23 cellular contexts compared by ENCODE assay signal in the genomic region with DNA sequence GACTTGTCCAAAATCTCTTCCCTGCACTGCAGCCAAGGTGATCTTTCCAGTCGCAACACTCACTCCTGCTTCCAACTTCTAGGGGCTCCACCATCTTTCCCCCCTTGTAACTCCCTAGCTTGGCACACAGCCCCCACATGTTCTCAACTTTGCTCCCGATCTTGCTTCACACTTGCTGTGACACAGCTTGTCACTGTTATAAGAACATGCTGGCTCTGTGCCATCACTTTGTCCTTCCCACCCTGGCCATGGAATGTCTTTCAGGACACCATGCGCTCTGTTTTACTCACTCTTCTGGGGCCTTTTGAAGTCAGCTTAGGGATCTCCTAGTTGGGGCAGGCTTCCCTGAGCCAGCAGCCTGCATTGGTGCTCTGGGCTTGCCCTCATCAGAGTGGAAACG. TPM values are rescaled to one million over a fixed set of nuclear protein-coding genes. Genes with fewer than 3 reads are reported as not detected.
DNase-seq lines count a peak whose midpoint lies in the region; ATAC-seq and TF ChIP-seq lines count a peak whose summit lies in the region.
"Had no signal": no experiment of that assay in that cellular context is flagged by ENCODE, and none has a peak within 500 bp of the region (broad histone marks: within the 10 kb centered on the region; RNA-seq: fewer than 3 reads in every experiment).

No MANE protein-coding gene starts in this region.

- intact Hi-C loops in CD4-positive, alpha-beta T cell (cut with DNase I, micrococcal nuclease), result loop anchor here in 1 of 2 experiments (5.0 kb wide), 3 partner anchors 504 to 1436 kb away; a partner anchor contains a TSS
- intact Hi-C loops in left ventricle myocardium superior (cut with micrococcal nuclease) (no loop called here), dorsolateral prefrontal cortex (cut with DNase I) (no loop called here)

- no peak for DNase-seq in CD4-positive, alpha-beta T cell
- DNase-seq in T-helper 17 cell (no peak), left ventricle myocardium superior (no peak), dorsolateral prefrontal cortex (no peak), NCI-H2227 (lab: John Stamatoyannopoulos, UW; ENCODE audit: unreplicated experiment) (no peak)
- no peak for DNase-seq in activated CD8-positive, alpha-beta T cell treated with anti-CD3 and anti-CD28 coated beads, Interleukin-2, amount 10 ng/mL, durations not matched to agents 7 days and 5 days
- DNase-seq: ACHN; activated CD4-positive, alpha-beta T cell treated with anti-CD3 and anti-CD28 coated beads for 36 hours; activated naive CD4-positive, alpha-beta T cell treated with Interleukin-2 at 50 U/mL for 16 hours; activated T-cell treated with anti-CD3 and anti-CD28 coated beads, Interleukin-2, amount 50 U/mL, for 1 hour; amniotic stem cell; colonic mucosa; effector memory CD4-positive, alpha-beta T cell; naive B cell; NCI-H1436; NCI-H446; NCI-H774; pancreas; spleen; tibial artery had no signal

- ATAC-seq in CD4-positive, alpha-beta T cell (ENCODE audit: poor library complexity), result no peak
- no peak for ATAC-seq in T-helper 17 cell
- peak; percentile 4 for ATAC-seq in left ventricle myocardium superior
- ATAC-seq in activated CD8-positive, alpha-beta T cell treated with anti-CD3 and anti-CD28 coated beads, Interleukin-2, amount 10 ng/mL, durations not matched to agents 7 days and 5 days, result no peak
- ATAC-seq: activated CD4-positive, alpha-beta T cell treated with anti-CD3 and anti-CD28 coated beads for 36 hours; pancreas had no signal

- H3K9me3 Mint-ChIP-seq in CD4-positive, alpha-beta T cell, result no peaks in the 10 kb centered on the region
- H3K9me3 Mint-ChIP-seq in nephron, result peaks cover 27% of the 10 kb centered on the region
- H3K9me3 Mint-ChIP-seq in activated CD8-positive, alpha-beta T cell treated with anti-CD3 and anti-CD28 coated beads, Interleukin-2, amount 10 ng/mL, durations not matched to agents 7 days and 5 days (ENCODE audit: insufficient read depth), result no peaks in the 10 kb centered on the region

- no peak overlapping the region for H3K27ac ChIP-seq in CD4-positive, alpha-beta T cell (ENCODE audit: low read depth, low read length)
- no peak overlapping the region for H3K27ac ChIP-seq in dorsolateral prefrontal cortex
- H3K27ac ChIP-seq: BLaER1, colonic mucosa, pancreas, SK-N-MC, spleen, tibial artery had no signal

- H3K36me3 Mint-ChIP-seq in CD4-positive, alpha-beta T cell (ENCODE audit: low read depth), result peaks cover 16% of the 10 kb centered on the region
- H3K36me3 Mint-ChIP-seq in T-helper 17 cell (ENCODE audit: low read depth), result peaks cover 2% of the 10 kb centered on the region
- H3K36me3 Mint-ChIP-seq in nephron (ENCODE audit: low read depth), result peaks cover 52% of the 10 kb centered on the region
- H3K36me3 Mint-ChIP-seq in activated CD8-positive, alpha-beta T cell treated with anti-CD3 and anti-CD28 coated beads, Interleukin-2, amount 10 ng/mL, durations not matched to agents 7 days and 5 days (ENCODE audit: low read depth), result peaks cover 15% of the 10 kb centered on the region
- H3K36me3 Mint-ChIP-seq: naive B cell had no signal

- H3K27me3 Mint-ChIP-seq in CD4-positive, alpha-beta T cell, result no peaks in the 10 kb centered on the region
- H3K27me3 Mint-ChIP-seq in T-helper 17 cell (no peaks in the 10 kb centered on the region), nephron (ENCODE audit: low read depth) (no peaks in the 10 kb centered on the region)
- no peaks in the 10 kb centered on the region for H3K27me3 Mint-ChIP-seq in activated CD8-positive, alpha-beta T cell treated with anti-CD3 and anti-CD28 coated beads, Interleukin-2, amount 10 ng/mL, durations not matched to agents 7 days and 5 days (ENCODE audit: low read depth)
- H3K27me3 Mint-ChIP-seq: activated CD4-positive, alpha-beta T cell treated with anti-CD3 and anti-CD28 coated beads for 36 hours; naive B cell had no signal

- no peaks in the 10 kb centered on the region for H3K9me3 ChIP-seq in CD4-positive, alpha-beta T cell (ENCODE audit: control insufficient read depth, low read length)
- no peaks in the 10 kb centered on the region for H3K9me3 ChIP-seq in T-helper 17 cell (ENCODE audit: control insufficient read depth, low read length, poor library complexity, severe bottlenecking)
- H3K9me3 ChIP-seq: colonic mucosa, pancreas, tibial artery had no signal

- no peak overlapping the region for H3K27ac Mint-ChIP-seq in CD4-positive, alpha-beta T cell
- H3K27ac Mint-ChIP-seq in T-helper 17 cell (peak overlapping the region; percentile 66), nephron (peak overlapping the region in 1 of 3 experiments; percentile 13)
- H3K27ac Mint-ChIP-seq in activated CD8-positive, alpha-beta T cell treated with anti-CD3 and anti-CD28 coated beads, Interleukin-2, amount 10 ng/mL, durations not matched to agents 7 days and 5 days, result no peak overlapping the region
- H3K27ac Mint-ChIP-seq: activated CD4-positive, alpha-beta T cell treated with anti-CD3 and anti-CD28 coated beads for 36 hours had no signal

- H3K4me3 ChIP-seq in dorsolateral prefrontal cortex, result no peak overlapping the region
- H3K4me3 ChIP-seq: BLaER1, colonic mucosa, pancreas, SK-N-MC, spleen, tibial artery had no signal

- POLR2A ChIA-PET in CD4-positive, alpha-beta T cell (lab: Charles Lee), result no interaction called here
- POLR2A ChIA-PET in activated CD8-positive, alpha-beta T cell treated with anti-CD3 and anti-CD28 coated beads, Interleukin-2, amount 10 ng/mL, durations not matched to agents 7 days and 5 days (lab: Charles Lee), result no interaction called here

- CTCF ChIA-PET in CD4-positive, alpha-beta T cell (lab: Charles Lee), result interaction anchor here (1.2 kb wide), 1 partner anchor 20 kb away, joined by 3 read pairs; no protein-coding TSS in a partner anchor
- CTCF ChIA-PET in activated CD8-positive, alpha-beta T cell treated with anti-CD3 and anti-CD28 coated beads, Interleukin-2, amount 10 ng/mL, durations not matched to agents 7 days and 5 days (lab: Charles Lee), result interaction anchor here (1.3 kb wide), 1 partner anchor 13 kb away, joined by 4 read pairs; no protein-coding TSS in a partner anchor

- H3K4me1 Mint-ChIP-seq in CD4-positive, alpha-beta T cell (ENCODE audit: low read depth), result peaks cover 36% of the 10 kb centered on the region
- H3K4me1 Mint-ChIP-seq in T-helper 17 cell (peaks cover 15% of the 10 kb centered on the region), nephron (peaks cover 17% of the 10 kb centered on the region)
- H3K4me1 Mint-ChIP-seq in activated CD8-positive, alpha-beta T cell treated with anti-CD3 and anti-CD28 coated beads, Interleukin-2, amount 10 ng/mL, durations not matched to agents 7 days and 5 days (ENCODE audit: low read depth), result peaks cover 19% of the 10 kb centered on the region

- no peaks in the 10 kb centered on the region for H3K27me3 ChIP-seq in CD4-positive, alpha-beta T cell (ENCODE audit: control insufficient read depth, insufficient read depth, low read length)
- peaks cover 0 to 34% (median 0%) of the 10 kb centered on the region in 45 donors for H3K27me3 ChIP-seq in dorsolateral prefrontal cortex
- H3K27me3 ChIP-seq: colonic mucosa, pancreas, spleen, tibial artery had no signal

- H3K4me3 Mint-ChIP-seq in CD4-positive, alpha-beta T cell, result peak overlapping the region; percentile 62
- H3K4me3 Mint-ChIP-seq in T-helper 17 cell (no peak overlapping the region), nephron (peak overlapping the region; percentile 45 to 62 (median 46))
- no peak overlapping the region for H3K4me3 Mint-ChIP-seq in activated CD8-positive, alpha-beta T cell treated with anti-CD3 and anti-CD28 coated beads, Interleukin-2, amount 10 ng/mL, durations not matched to agents 7 days and 5 days

- no peak for TF ChIP-seq CTCF in CD4-positive, alpha-beta T cell (IDR thresholded peaks at IDR 0.05)
- TF ChIP-seq CTCF in nephron (IDR thresholded peaks at IDR 0.05; ENCODE audit: unreplicated experiment in 3 of 3), result no peak
- TF ChIP-seq CTCF in dorsolateral prefrontal cortex (IDR thresholded peaks at IDR 0.05 in 54 of 56, conservative IDR thresholded peaks at IDR 0.05 in 2 of 56; ENCODE audit: low read depth in 1 of 56, partially characterized antibody in 56 of 56), result no peak

RNA-seq across cellular contexts. Expression of a gene that starts 2.5 kb away (rescaled TPM):
- total RNA-seq in CD4-positive, alpha-beta T cell, result 1 to 10 TPM; 2.7 to 2.9 TPM
- total RNA-seq in T-helper 17 cell, result 1 to 10 TPM; 4.3 to 5.3 TPM
- total RNA-seq in left ventricle myocardium superior, result 26.7 TPM
- total RNA-seq in dorsolateral prefrontal cortex, result 10 to 100 TPM in 119 of 120 experiments, 1 to 10 TPM in 1; 6.2 to 24.5 (median 15.9) TPM
- total RNA-seq in activated CD8-positive, alpha-beta T cell treated with anti-CD3 and anti-CD28 coated beads, Interleukin-2, amount 10 ng/mL, durations not matched to agents 7 days and 5 days, result 10 to 100 TPM; 14.2 to 15.5 TPM

RNA-seq across cellular contexts. Expression of a gene that starts 2.8 kb away (rescaled TPM):
- total RNA-seq in CD4-positive, alpha-beta T cell, result 1 to 10 TPM; 4.0 to 5.1 TPM
- 1 to 10 TPM; 7.5 to 9.4 TPM for total RNA-seq in T-helper 17 cell
- total RNA-seq in left ventricle myocardium superior, result 27.9 TPM
- 10 to 100 TPM; 19.4 to 43.5 (median 31.8) TPM for total RNA-seq in dorsolateral prefrontal cortex
- 10 to 100 TPM; 11.1 to 11.6 TPM for total RNA-seq in activated CD8-positive, alpha-beta T cell treated with anti-CD3 and anti-CD28 coated beads, Interleukin-2, amount 10 ng/mL, durations not matched to agents 7 days and 5 days

Comparison
In these comparisons a context has a peak if more than half of its experiments do, and no peak if none do; other contexts are left out.
1. H3K4me3 Mint-ChIP-seq: peak in CD4-positive, alpha-beta T cell (single experiment) and nephron (3 of 3); none in T-helper 17 cell (single experiment) and activated CD8-positive, alpha-beta T cell treated with anti-CD3 and anti-CD28 coated beads, Interleukin-2, amount 10 ng/mL, durations not matched to agents 7 days and 5 days (single experiment).